Comparison of ENCODE assay signal across 12 cellular contexts in genomic region chr6:14231071-14231483, GRCh38.
"Had no signal": no experiment of that assay in that cellular context is flagged by ENCODE, and none has a peak within 500 bp of the region (broad histone marks: within the 10 kb centered on the region; RNA-seq: fewer than 3 reads in every experiment).

No MANE protein-coding gene starts in this region.

- H3K27me3 Mint-ChIP-seq: activated CD4-positive, alpha-beta T cell treated with anti-CD3 and anti-CD28 coated beads for 36 hours; activated naive CD4-positive, alpha-beta T cell treated with anti-CD3 and anti-CD28 coated beads, Interleukin-2, amount 50 U/mL, for 24 hours; dendritic cell treated with granulocyte-macrophage colony-stimulating factor and Interleukin-4, amounts not matched to agents 40 ng/mL and 50 ng/mL, for 4 days; stimulated activated naive CD8-positive, alpha-beta T cell treated with anti-CD3 and anti-CD28 coated beads, Interleukin-15, amount 100 ng/mL, for 72 hours had no signal

- H3K27ac Mint-ChIP-seq: activated CD4-positive, alpha-beta T cell treated with anti-CD3 and anti-CD28 coated beads for 36 hours; activated naive CD4-positive, alpha-beta T cell treated with anti-CD3 and anti-CD28 coated beads, Interleukin-2, amount 50 U/mL, for 24 hours; dendritic cell treated with granulocyte-macrophage colony-stimulating factor and Interleukin-4, amounts not matched to agents 40 ng/mL and 50 ng/mL, for 4 days; nephron progenitor cell had no signal

- H3K4me3 Mint-ChIP-seq: activated CD4-positive, alpha-beta T cell treated with anti-CD3 and anti-CD28 coated beads for 36 hours; activated naive CD4-positive, alpha-beta T cell treated with anti-CD3 and anti-CD28 coated beads, Interleukin-2, amount 50 U/mL, for 24 hours; dendritic cell treated with granulocyte-macrophage colony-stimulating factor and Interleukin-4, amounts not matched to agents 40 ng/mL and 50 ng/mL, for 4 days; nephron progenitor cell; stimulated activated naive CD8-positive, alpha-beta T cell treated with anti-CD3 and anti-CD28 coated beads, Interleukin-15, amount 100 ng/mL, for 72 hours had no signal

- ATAC-seq: gastroesophageal sphincter, heart left ventricle had no signal

- H3K9me3 Mint-ChIP-seq: activated naive CD4-positive, alpha-beta T cell treated with anti-CD3 and anti-CD28 coated beads, Interleukin-2, amount 50 U/mL, for 24 hours; dendritic cell treated with granulocyte-macrophage colony-stimulating factor and Interleukin-4, amounts not matched to agents 40 ng/mL and 50 ng/mL, for 4 days; stimulated activated naive CD8-positive, alpha-beta T cell treated with anti-CD3 and anti-CD28 coated beads, Interleukin-15, amount 100 ng/mL, for 72 hours had no signal

- H3K36me3 Mint-ChIP-seq: activated naive CD4-positive, alpha-beta T cell treated with anti-CD3 and anti-CD28 coated beads, Interleukin-2, amount 50 U/mL, for 24 hours had no signal

- DNase-seq: activated CD4-positive, alpha-beta T cell treated with anti-CD3 and anti-CD28 coated beads for 36 hours; activated CD4-positive, alpha-beta T cell treated with anti-CD3 and anti-CD28 coated beads, Interleukin-2, amount 50 U/mL, for 48 hours; activated gamma-delta T cell; amniotic stem cell; effector CD8-positive, alpha-beta T cell; heart left ventricle; nephron progenitor cell; occipital lobe; stimulated activated naive CD8-positive, alpha-beta T cell treated with anti-CD3 and anti-CD28 coated beads, Interleukin-15, amount 100 ng/mL, for 72 hours had no signal
